Comparison of ENCODE assay signal across 9 cellular contexts in the genomic region with DNA sequence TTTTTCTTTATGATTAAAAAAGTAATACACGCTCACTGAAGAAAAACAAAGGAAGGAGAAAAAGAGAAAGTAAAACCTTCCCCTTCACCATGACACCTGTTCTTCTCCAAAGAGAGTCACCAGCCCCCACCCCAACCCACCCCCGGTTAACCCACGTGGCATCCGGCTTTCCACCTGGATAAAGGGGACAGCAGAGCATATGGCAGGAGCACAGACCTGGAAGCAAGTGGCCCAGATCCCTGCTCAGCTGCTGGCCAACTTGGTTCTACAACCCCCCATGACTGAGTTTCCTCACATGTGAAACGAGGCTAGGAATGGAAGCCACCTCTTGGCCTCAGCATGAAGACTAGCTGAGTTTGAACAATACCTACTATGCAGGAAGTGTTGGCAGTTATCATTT.
"Had no signal": no experiment of that assay in that cellular context is flagged by ENCODE, and none has a peak within 500 bp of the region (broad histone marks: within the 10 kb centered on the region; RNA-seq: fewer than 3 reads in every experiment).

No MANE protein-coding gene starts in this region.

- H3K9me3 ChIP-seq: HAP-1 had no signal

- DNase-seq: GM23248, GOT3, H7, HFFc6, KBM-7 had no signal

- H3K36me3 ChIP-seq: HAP-1 had no signal

- H3K4me3 ChIP-seq: GM23248, HAP-1 had no signal

- H3K27ac ChIP-seq: GM23248, HL-60 had no signal

- ATAC-seq: HCT116, HepG2 had no signal
